ENCODE assay signal across 11 cellular contexts in the genomic region with DNA sequence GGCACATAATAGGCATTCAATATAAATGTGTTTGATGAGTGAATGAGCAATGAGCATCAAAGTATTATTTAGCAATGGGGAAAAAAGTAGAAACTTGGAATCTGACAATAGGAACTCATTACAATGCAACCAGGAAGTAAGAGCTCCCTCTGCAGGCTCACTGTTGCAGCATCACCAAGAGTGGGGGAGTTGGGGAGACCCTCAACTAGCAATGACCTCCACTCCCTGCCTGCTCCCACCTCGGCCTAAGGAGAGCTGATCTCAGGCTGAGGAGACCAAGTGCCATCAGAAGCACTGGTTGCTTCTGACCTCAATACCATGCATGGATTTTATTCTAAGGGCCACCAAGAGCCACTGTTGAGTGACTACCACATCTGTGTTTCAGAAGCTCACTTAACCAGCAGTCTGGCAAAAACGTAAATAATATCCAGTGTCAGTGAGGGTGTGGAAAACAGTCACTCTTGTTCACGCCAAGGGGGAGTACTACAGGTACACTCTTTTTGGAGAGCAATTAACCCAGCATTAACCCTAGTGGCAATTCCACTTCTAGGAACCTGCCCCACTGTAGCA. TPM values are rescaled to one million over a fixed set of nuclear protein-coding genes. Genes with fewer than 3 reads are reported as not detected.
DNase-seq lines count a peak whose midpoint lies in the region; ATAC-seq, FAIRE-seq and TF ChIP-seq lines count a peak whose summit lies in the region.
"Had no signal": no experiment of that assay in that cellular context is flagged by ENCODE, and none has a peak within 500 bp of the region (broad histone marks: within the 10 kb centered on the region; RNA-seq: fewer than 3 reads in every experiment).

No MANE protein-coding gene starts in this region.

- no peaks in the 10 kb centered on the region for H3K9me3 Mint-ChIP-seq in stimulated activated memory B cell treated with anti-CD40 and anti-IgM and Interleukin-4, amounts not matched to agents 10 μg/mL and 1 μg/mL and 100 μg/mL, for 72 hours

- peak; percentile 71 for TF ChIP-seq CTCF in 22Rv1 (IDR thresholded peaks at IDR 0.05)
- peak; percentile 59 for TF ChIP-seq CTCF in GM06990 (IDR thresholded peaks at IDR 0.05; ENCODE audit: insufficient read depth, low read length, poor library complexity, severe bottlenecking)
- peak; percentile 66 for TF ChIP-seq CTCF in RWPE2 (IDR thresholded peaks at IDR 0.05; ENCODE audit: poor library complexity, severe bottlenecking)
- TF ChIP-seq CTCF in foreskin fibroblast (IDR thresholded peaks at IDR 0.05; ENCODE audit: low read depth, low read length), result peak; percentile 49

- no peaks in the 10 kb centered on the region for H3K27me3 Mint-ChIP-seq in stimulated activated memory B cell treated with anti-CD40 and anti-IgM and Interleukin-4, amounts not matched to agents 10 μg/mL and 1 μg/mL and 100 μg/mL, for 72 hours

- ATAC-seq in RWPE2 (ENCODE audit: low read depth) (no peak), HG03135 (IDR thresholded peaks at IDR 0.05; ENCODE audit: unreplicated experiment) (no peak)
- no peak for ATAC-seq in stimulated activated memory B cell treated with anti-CD40 and anti-IgM and Interleukin-4, amounts not matched to agents 10 μg/mL and 1 μg/mL and 100 μg/mL, for 72 hours

- no peak overlapping the region for H3K27ac Mint-ChIP-seq in stimulated activated memory B cell treated with anti-CD40 and anti-IgM and Interleukin-4, amounts not matched to agents 10 μg/mL and 1 μg/mL and 100 μg/mL, for 72 hours

- no peaks in the 10 kb centered on the region for H3K9me3 ChIP-seq in RWPE2 (ENCODE audit: severe bottlenecking)
- H3K9me3 ChIP-seq: neutrophil had no signal

- peaks cover 18% of the 10 kb centered on the region for H3K36me3 Mint-ChIP-seq in stimulated activated memory B cell treated with anti-CD40 and anti-IgM and Interleukin-4, amounts not matched to agents 10 μg/mL and 1 μg/mL and 100 μg/mL, for 72 hours

- H3K27ac ChIP-seq in 22Rv1 (no peak overlapping the region), RWPE2 (ENCODE audit: poor library complexity, severe bottlenecking) (no peak overlapping the region)
- H3K27ac ChIP-seq: neutrophil had no signal

- H3K27me3 ChIP-seq in GM06990 (replicated peaks; ENCODE audit: control insufficient read depth, insufficient read depth, low read length) (no peaks in the 10 kb centered on the region), RWPE2 (ENCODE audit: insufficient read depth, poor library complexity, severe bottlenecking) (no peaks in the 10 kb centered on the region)
- H3K27me3 ChIP-seq: neutrophil had no signal

- no peak for DNase-seq in GM06990 (ENCODE audit: extremely low read depth, insufficient read length)
- DNase-seq in RWPE2 (ENCODE audit: low spot score), result peak; percentile 15
- no peak for DNase-seq in foreskin fibroblast
- DNase-seq in frontal cortex (ENCODE audit: low spot score in 2 of 2), result no peak
- DNase-seq in GM03348 (ENCODE audit: low spot score), result no peak
- DNase-seq: effector CD4-positive, alpha-beta T cell; NCI-H345 had no signal

- peaks cover 10% of the 10 kb centered on the region for H3K36me3 ChIP-seq in GM06990 (ENCODE audit: control insufficient read depth, insufficient read depth, low read length)
- peaks cover 44% of the 10 kb centered on the region for H3K36me3 ChIP-seq in RWPE2 (ENCODE audit: low read depth)
- H3K36me3 ChIP-seq: neutrophil had no signal

- no peak overlapping the region for H3K4me3 ChIP-seq in GM06990 (replicated peaks; ENCODE audit: low read depth, low read length)
- no peak overlapping the region for H3K4me3 ChIP-seq in RWPE2 (ENCODE audit: severe bottlenecking)
- H3K4me3 ChIP-seq in foreskin fibroblast (ENCODE audit: low read depth in 1 of 2, low read length in 2 of 2), result no peak overlapping the region

- peaks cover 78% of the 10 kb centered on the region for H3K4me1 Mint-ChIP-seq in stimulated activated memory B cell treated with anti-CD40 and anti-IgM and Interleukin-4, amounts not matched to agents 10 μg/mL and 1 μg/mL and 100 μg/mL, for 72 hours

- FAIRE-seq in frontal cortex (lab: Jason Lieb, UNC), result no peak

- H3K4me1 ChIP-seq in RWPE2 (ENCODE audit: insufficient read depth, poor library complexity, severe bottlenecking), result peaks cover 23% of the 10 kb centered on the region

- H3K4me3 Mint-ChIP-seq in stimulated activated memory B cell treated with anti-CD40 and anti-IgM and Interleukin-4, amounts not matched to agents 10 μg/mL and 1 μg/mL and 100 μg/mL, for 72 hours, result no peak overlapping the region

RNA-seq across cellular contexts. Expression of a gene that starts 8.0 kb away (rescaled TPM):
- 244 TPM for total RNA-seq in frontal cortex

RNA-seq across cellular contexts. Expression of a gene that starts 28.3 kb away (rescaled TPM):
- total RNA-seq in frontal cortex, result 64.4 TPM
